ENCODE assay signal across 31 cellular contexts in genomic region chrX:23380581-23380980, GRCh38. TPM values are rescaled to one million over a fixed set of nuclear protein-coding genes. Genes with fewer than 3 reads are reported as not detected.
"Had no signal": no experiment of that assay in that cellular context is flagged by ENCODE, and none has a peak within 500 bp of the region (broad histone marks: within the 10 kb centered on the region; RNA-seq: fewer than 3 reads in every experiment).

No MANE protein-coding gene starts in this region.

- H3K27me3 ChIP-seq: ascending aorta, right atrium auricular region, stomach, suprapubic skin, tibial nerve had no signal

- H3K9me3 ChIP-seq: ascending aorta, pancreas, prostate gland, right atrium auricular region, stomach, suprapubic skin, tibial nerve had no signal

- FAIRE-seq: islet of Langerhans, pancreas, TTC549 had no signal

- H3K36me3 ChIP-seq: ascending aorta, pancreas, prostate gland, right atrium auricular region, stomach, suprapubic skin, tibial nerve, WERI-Rb-1 had no signal

- H3K4me1 ChIP-seq: ascending aorta, pancreas, prostate gland, right atrium auricular region, stomach, suprapubic skin, tibial nerve had no signal

- H3K27ac ChIP-seq: ascending aorta, pancreas, prostate gland, right atrium auricular region, suprapubic skin, tibial nerve, WERI-Rb-1 had no signal

- DNase-seq: activated CD4-positive, alpha-beta memory T cell treated with anti-CD3 and anti-CD28 coated beads for 36 hours; activated CD4-positive, alpha-beta T cell treated with anti-CD3 and anti-CD28 coated beads, Interleukin-2, amount 10 ng/mL, durations not matched to agents 24 days and 14 days; activated CD4-positive, CD25-positive, alpha-beta regulatory T cell treated with anti-CD3 and anti-CD28 coated beads, Interleukin-2, amount 50 U/mL, for 72 hours; activated CD8-positive, alpha-beta memory T cell treated with anti-CD3 and anti-CD28 coated beads, Interleukin-2, amount 50 U/mL, for 48 hours; activated gamma-delta T cell; activated naive CD4-positive, alpha-beta T cell treated with anti-CD3 and anti-CD28 coated beads, Interleukin-2, amount 10 ng/mL, durations not matched to agents 7 days and 5 days; activated naive CD8-positive, alpha-beta T cell treated with anti-CD3 and anti-CD28 coated beads, Interleukin-2, amount 10 ng/mL, durations not matched to agents 7 days and 5 days; activated T-cell treated with anti-CD3 and anti-CD28 coated beads, Interleukin-2, amount 50 U/mL, for 24 hours; central memory CD4-positive, alpha-beta T cell; foreskin fibroblast; head of caudate nucleus; hippocampal formation; left cardiac atrium; naive thymus-derived CD8-positive, alpha-beta T cell; nucleus accumbens; pancreas; stimulated activated CD4-positive, alpha-beta T cell treated with anti-CD3 and anti-CD28 coated beads, Interleukin-1b, Interleukin-23, amount 100 ng/mL, for 48 hours; stimulated activated naive B cell treated with anti-CD40 and anti-IgM and Interleukin-4, amounts not matched to agents 10 μg/mL and 1 μg/mL and 100 μg/mL, for 72 hours; stomach; T-helper 9 cell; WERI-Rb-1 had no signal

- ATAC-seq: esophagus mucosa; left cardiac atrium; naive thymus-derived CD8-positive, alpha-beta T cell; pancreas; stimulated activated naive B cell treated with anti-CD40 and anti-IgM and Interleukin-4, amounts not matched to agents 10 μg/mL and 1 μg/mL and 100 μg/mL, for 72 hours had no signal

- H3K4me3 ChIP-seq: ascending aorta, pancreas, prostate gland, right atrium auricular region, smooth muscle cell, stomach, suprapubic skin, tibial nerve had no signal

- H3K4me2 ChIP-seq: smooth muscle cell had no signal

RNA-seq across cellular contexts. Expression of gene PTCHD1, which starts 45.9 kb away (rescaled TPM):
- total RNA-seq: activated CD4-positive, alpha-beta memory T cell treated with anti-CD3 and anti-CD28 coated beads for 36 hours; activated CD4-positive, alpha-beta T cell treated with anti-CD3 and anti-CD28 coated beads, Interleukin-2, amount 10 ng/mL, durations not matched to agents 24 days and 14 days; activated CD8-positive, alpha-beta memory T cell treated with anti-CD3 and anti-CD28 coated beads for 36 hours; activated naive CD8-positive, alpha-beta T cell treated with anti-CD3 and anti-CD28 coated beads, Interleukin-2, amount 10 ng/mL, durations not matched to agents 7 days and 5 days; naive thymus-derived CD8-positive, alpha-beta T cell had no signal
- polyA plus RNA-seq: naive thymus-derived CD8-positive, alpha-beta T cell had no signal
